ENCODE assay signal across 8 cellular contexts in the genomic region with DNA sequence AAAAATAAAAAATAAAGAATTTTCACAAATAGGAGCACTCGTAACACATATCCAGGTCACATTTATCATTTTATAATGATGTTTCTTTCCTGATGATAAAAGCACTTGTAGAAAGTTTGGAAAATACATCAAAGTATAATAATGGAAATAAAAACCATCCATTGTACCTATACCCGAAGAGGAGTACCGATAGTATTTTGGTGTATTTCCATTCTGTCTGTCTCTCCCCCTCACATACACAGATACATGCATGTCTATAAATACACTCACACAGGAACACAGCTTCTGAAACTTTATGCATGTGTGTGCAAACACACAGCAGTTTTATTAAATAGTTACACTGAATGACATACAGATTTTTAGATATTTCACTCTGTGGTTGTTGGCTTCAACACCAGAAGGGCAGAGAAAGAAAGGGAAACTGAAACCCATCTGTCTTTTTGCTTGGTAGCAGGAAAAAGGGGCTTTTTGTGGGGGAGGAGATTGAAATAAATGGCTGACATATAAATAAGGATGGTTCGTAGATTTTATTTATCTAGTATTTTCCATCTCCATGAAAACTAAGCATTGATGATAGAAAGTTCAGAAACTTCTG.
DNase-seq lines count a peak whose midpoint lies in the region; ATAC-seq, FAIRE-seq and TF ChIP-seq lines count a peak whose summit lies in the region.

No MANE protein-coding gene starts in this region.

- no peaks in the 10 kb centered on the region for H3K27me3 ChIP-seq in CD8-positive, alpha-beta T cell (ENCODE audit: insufficient read depth, low read length)
- no peaks in the 10 kb centered on the region for H3K27me3 ChIP-seq in OCI-LY1 (ENCODE audit: insufficient read depth, low read length)

- H3K9ac ChIP-seq in OCI-LY1 (ENCODE audit: low read length) = peak overlapping the region; percentile 49

- peak overlapping the region; percentile 84 for H3K4me3 Mint-ChIP-seq in CD8-positive, alpha-beta T cell

- H3K9me2 ChIP-seq in OCI-LY1 (ENCODE audit: low read depth, low read length) = no peaks in the 10 kb centered on the region

- peaks cover 25% of the 10 kb centered on the region for H3K4me1 ChIP-seq in CD8-positive, alpha-beta T cell (ENCODE audit: insufficient read depth, low read length)
- peaks cover 47% of the 10 kb centered on the region for H3K4me1 ChIP-seq in OCI-LY1 (ENCODE audit: insufficient read depth, low read length, severe bottlenecking)

- peaks cover 43% of the 10 kb centered on the region for H3K4me1 Mint-ChIP-seq in CD8-positive, alpha-beta T cell (ENCODE audit: low read depth)

- no peaks in the 10 kb centered on the region for H3K27me3 Mint-ChIP-seq in CD8-positive, alpha-beta T cell (ENCODE audit: low read depth)

- ATAC-seq in CD8-positive, alpha-beta T cell = peak; percentile 86
- peak; percentile 55 for ATAC-seq in GM21390 (IDR thresholded peaks at IDR 0.05; ENCODE audit: unreplicated experiment)

- no peak for TF ChIP-seq CTCF in CD8-positive, alpha-beta T cell (IDR thresholded peaks at IDR 0.05)
- no peak for TF ChIP-seq CTCF in OCI-LY1 (IDR thresholded peaks at IDR 0.05; ENCODE audit: low read length)
- no peak for TF ChIP-seq CTCF in foreskin fibroblast (IDR thresholded peaks at IDR 0.05; ENCODE audit: low read depth, low read length)

- no peaks in the 10 kb centered on the region for H4K20me1 ChIP-seq in OCI-LY1 (ENCODE audit: insufficient read depth, low read length)

- no peak for TF ChIP-seq POLR2A in H54 (IDR thresholded peaks at IDR 0.05; ENCODE audit: low read depth, low read length)

- H3K4me2 ChIP-seq in OCI-LY1 (ENCODE audit: low read length) = peak overlapping the region; percentile 83

- peaks cover 23% of the 10 kb centered on the region for H3K36me3 Mint-ChIP-seq in CD8-positive, alpha-beta T cell

- CTCF ChIA-PET in CD8-positive, alpha-beta T cell (lab: Charles Lee) = interaction anchor here (1.5 to 2.3 kb wide), 2 partner anchors 116 kb away, joined by 3 to 8 read pairs; no protein-coding TSS in a partner anchor

- H3K9me3 ChIP-seq in CD8-positive, alpha-beta T cell (ENCODE audit: low read length) = no peaks in the 10 kb centered on the region
- H3K9me3 ChIP-seq in OCI-LY1 (ENCODE audit: low read length) = no peaks in the 10 kb centered on the region

- no peak overlapping the region for H2AFZ ChIP-seq in OCI-LY1 (ENCODE audit: low read length)

- POLR2A ChIA-PET in CD8-positive, alpha-beta T cell (lab: Charles Lee) = no interaction called here

- no peak for FAIRE-seq in H54 (lab: Jason Lieb, UNC)

- H3K36me3 ChIP-seq in CD8-positive, alpha-beta T cell (ENCODE audit: insufficient read depth, low read length) = no peaks in the 10 kb centered on the region
- H3K36me3 ChIP-seq in OCI-LY1 (ENCODE audit: insufficient read depth, low read length) = no peaks in the 10 kb centered on the region

- H3K9me3 Mint-ChIP-seq in CD8-positive, alpha-beta T cell = no peaks in the 10 kb centered on the region

- no peak for DNase-seq in CD8-positive, alpha-beta T cell
- no peak for DNase-seq in foreskin fibroblast
- DNase-seq in D341Med (ENCODE audit: low spot score) = no peak
- no peak for DNase-seq in hepatic stellate cell (ENCODE audit: low spot score)
- DNase-seq in NCI-H2081 (lab: John Stamatoyannopoulos, UW) = no peak
- no peak for DNase-seq in H54 (ENCODE audit: insufficient read length, low spot score)

- H3K79me2 ChIP-seq in OCI-LY1 (ENCODE audit: insufficient read depth, low read length) = no peaks in the 10 kb centered on the region

- H3F3A ChIP-seq in OCI-LY1 (ENCODE audit: insufficient read depth, low read length) = no peaks in the 10 kb centered on the region

- intact Hi-C loops in CD8-positive, alpha-beta T cell (cut with DNase I, micrococcal nuclease) = loop anchor here (1.0 to 10.0 kb wide), 5 partner anchors 12 to 130 kb away; partner anchors contain the start of genes ESD (in 1 of the 2) and LRCH1 (in 1 of the 2)

- peak overlapping the region; percentile 89 for H3K27ac Mint-ChIP-seq in CD8-positive, alpha-beta T cell

- peak overlapping the region; percentile 45 for H3K27ac ChIP-seq in CD8-positive, alpha-beta T cell (ENCODE audit: low read depth, low read length)
- H3K27ac ChIP-seq in OCI-LY1 (ENCODE audit: low read depth, low read length, poor library complexity, severe bottlenecking) = peak overlapping the region; percentile 81

- peak overlapping the region; percentile 58 for H3K4me3 ChIP-seq in CD8-positive, alpha-beta T cell (ENCODE audit: low read depth, low read length)
- H3K4me3 ChIP-seq in OCI-LY1 (ENCODE audit: low read depth, low read length, poor library complexity, severe bottlenecking) = peak overlapping the region; percentile 51
- H3K4me3 ChIP-seq in foreskin fibroblast (ENCODE audit: low read depth in 1 of 2, low read length in 2 of 2) = peak overlapping the region; percentile 8 to 41
